Comparison of ENCODE assay signal across 18 cellular contexts in the genomic region with DNA sequence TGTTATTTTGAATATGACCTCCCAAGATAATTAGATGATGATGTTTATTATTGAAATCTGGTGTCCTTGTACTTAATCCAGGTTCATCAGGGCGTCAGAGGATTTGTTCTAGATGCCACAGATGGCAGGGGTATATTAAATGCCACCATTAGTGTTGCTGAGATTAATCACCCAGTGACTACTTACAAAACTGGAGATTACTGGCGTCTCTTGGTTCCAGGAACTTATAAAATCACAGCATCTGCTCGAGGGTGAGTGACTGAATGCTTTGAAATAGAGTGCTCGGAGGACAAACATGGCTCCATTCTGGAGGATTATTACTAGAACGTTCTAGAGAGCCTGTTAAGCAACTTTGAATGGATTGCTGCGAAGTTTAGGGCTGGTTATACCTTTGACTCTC. TPM values are rescaled to one million over a fixed set of nuclear protein-coding genes. Genes with fewer than 3 reads are reported as not detected.
DNase-seq lines count a peak whose midpoint lies in the region; ATAC-seq and TF ChIP-seq lines count a peak whose summit lies in the region.
"Had no signal": no experiment of that assay in that cellular context is flagged by ENCODE, and none has a peak within 500 bp of the region (broad histone marks: within the 10 kb centered on the region; RNA-seq: fewer than 3 reads in every experiment).

No MANE protein-coding gene starts in this region.

- H3K27ac ChIP-seq in CD8-positive, alpha-beta T cell (ENCODE audit: low read depth, low read length): no peak overlapping the region
- peak overlapping the region; percentile 71 for H3K27ac ChIP-seq in WERI-Rb-1
- H3K27ac ChIP-seq: BLaER1, HL-60 had no signal

- H3K27ac Mint-ChIP-seq in CD8-positive, alpha-beta T cell: peak overlapping the region; percentile 6
- H3K27ac Mint-ChIP-seq: CD4-positive, CD25-positive, alpha-beta regulatory T cell; HFFc6 had no signal

- H3K4me1 ChIP-seq in CD8-positive, alpha-beta T cell (ENCODE audit: insufficient read depth, low read length): no peaks in the 10 kb centered on the region
- H3K4me1 ChIP-seq: BLaER1 had no signal

- H3K36me3 Mint-ChIP-seq in CD8-positive, alpha-beta T cell: peaks cover 43% of the 10 kb centered on the region

- intact Hi-C loops in CD8-positive, alpha-beta T cell (cut with DNase I, micrococcal nuclease): loop anchor here in 1 of 2 experiments (10.0 kb wide), 1 partner anchor 61 kb away; no protein-coding TSS in a partner anchor

- H3K4me3 ChIP-seq in CD8-positive, alpha-beta T cell (ENCODE audit: low read depth, low read length): no peak overlapping the region
- no peak overlapping the region for H3K4me3 ChIP-seq in WERI-Rb-1 (ENCODE audit: low read depth, low read length)
- H3K4me3 ChIP-seq: BLaER1 had no signal

- no peaks in the 10 kb centered on the region for H3K27me3 Mint-ChIP-seq in CD8-positive, alpha-beta T cell (ENCODE audit: low read depth)
- H3K27me3 Mint-ChIP-seq: CD4-positive, CD25-positive, alpha-beta regulatory T cell had no signal

- H3K27me3 ChIP-seq in CD8-positive, alpha-beta T cell (ENCODE audit: insufficient read depth, low read length): no peaks in the 10 kb centered on the region
- H3K27me3 ChIP-seq in WERI-Rb-1 (ENCODE audit: insufficient read depth, low read depth, severe bottlenecking): no peaks in the 10 kb centered on the region
- H3K27me3 ChIP-seq: BLaER1 had no signal

- H3K4me1 Mint-ChIP-seq in CD8-positive, alpha-beta T cell (ENCODE audit: low read depth): peaks cover 2% of the 10 kb centered on the region

- DNase-seq in CD8-positive, alpha-beta T cell: no peak
- DNase-seq in DMS 273 treated with DMSO at 0.1 percent for 48 hours (lab: John Stamatoyannopoulos, UW) (peak; percentile 60), NCI-H524 (lab: John Stamatoyannopoulos, UW) (peak; percentile 98 to 99), WERI-Rb-1 (peak; percentile 50), retina (no peak), CD1c-positive myeloid dendritic cell (ENCODE audit: extremely low spot score) (no peak)
- DNase-seq in stimulated activated CD4-positive, alpha-beta T cell treated with anti-CD3 and anti-CD28 coated beads, Interleukin-2, amount 100 ng/mL, for 48 hours: no peak
- DNase-seq in effector CD8-positive, alpha-beta T cell (lab: John Stamatoyannopoulos, UW): no peak
- DNase-seq: 8988T; AML-193; Calu3; CD4-positive, CD25-positive, alpha-beta regulatory T cell; DMS53; GF-D8; HCEC 1CT; HFFc6 had no signal

- H3K36me3 ChIP-seq in CD8-positive, alpha-beta T cell (ENCODE audit: insufficient read depth, low read length): peaks cover 4% of the 10 kb centered on the region
- peaks cover 18% of the 10 kb centered on the region for H3K36me3 ChIP-seq in WERI-Rb-1

- CTCF ChIA-PET in CD8-positive, alpha-beta T cell (lab: Charles Lee): no interaction called here

- ATAC-seq in CD8-positive, alpha-beta T cell: no peak

- TF ChIP-seq CTCF in CD8-positive, alpha-beta T cell (IDR thresholded peaks at IDR 0.05): no peak
- TF ChIP-seq CTCF in WERI-Rb-1 (IDR thresholded peaks at IDR 0.05; ENCODE audit: low read depth, low read length): no peak

- H3K9me3 ChIP-seq in CD8-positive, alpha-beta T cell (ENCODE audit: low read length): no peaks in the 10 kb centered on the region
- no peaks in the 10 kb centered on the region for H3K9me3 ChIP-seq in WERI-Rb-1 (ENCODE audit: severe bottlenecking)
- H3K9me3 ChIP-seq: BLaER1 had no signal

- POLR2A ChIA-PET in CD8-positive, alpha-beta T cell (lab: Charles Lee): no interaction called here

- no peak overlapping the region for H3K4me3 Mint-ChIP-seq in CD8-positive, alpha-beta T cell
- H3K4me3 Mint-ChIP-seq: CD4-positive, CD25-positive, alpha-beta regulatory T cell; HFFc6 had no signal

- no peaks in the 10 kb centered on the region for H3K9me3 Mint-ChIP-seq in CD8-positive, alpha-beta T cell
- H3K9me3 Mint-ChIP-seq: HFFc6 had no signal

RNA-seq across cellular contexts. Expression of a gene that starts 33.5 kb away (rescaled TPM):
- total RNA-seq in CD8-positive, alpha-beta T cell: 10 to 100 TPM; 45.2 to 48.0 TPM

Comparison
In these comparisons a context has a peak if more than half of its experiments do, and no peak if none do; other contexts are left out.
1. DNase-seq: peak in DMS 273 treated with DMSO at 0.1 percent for 48 hours (single experiment), NCI-H524 (2 of 2) and WERI-Rb-1 (single experiment); none in CD8-positive, alpha-beta T cell (0 of 7), retina (single experiment), CD1c-positive myeloid dendritic cell (single experiment), stimulated activated CD4-positive, alpha-beta T cell treated with anti-CD3 and anti-CD28 coated beads, Interleukin-2, amount 100 ng/mL, for 48 hours (0 of 2) and effector CD8-positive, alpha-beta T cell (single experiment).